1 cellular context compared by ENCODE assay signal in genomic region chr15:82262422-82263026, GRCh38.
TF ChIP-seq lines count a peak whose summit lies in the region.

TSS of gene EFL1 (minus strand) at chr15:82262734. CDS start at chr15:82261778, 956 bp downstream.
TSS of gene SAXO2 (plus strand) at chr15:82262818. CDS start at chr15:82262880, 62 bp downstream.

TF ChIP-seq in K562, 482 proteins besides CTCF, POLR2A, EP300 and RAD21 (continued from another document and continues in another):
- TF ChIP-seq RB1 (IDR thresholded peaks at IDR 0.05; ENCODE audit: low read depth), result peak; percentile 74
- peak; percentile 89 for TF ChIP-seq MXI1 (IDR thresholded peaks at IDR 0.05; ENCODE audit: low read depth, low read length)
- TF ChIP-seq JUND (IDR thresholded peaks at IDR 0.05; ENCODE audit: borderline replicate concordance, low read depth, low read length), result 0 out of 2 replicates have a peak, but pooled peaks have one; percentile 49
- no peak; the same call in 2 of the 3 replicates for TF ChIP-seq JUND (tag; IDR thresholded peaks at IDR 0.05; ENCODE audit: borderline replicate concordance, low read depth, low read length)
- no peak for TF ChIP-seq TCF15 (CRISPR knock-in tag; IDR thresholded peaks at IDR 0.05)
- no peak for TF ChIP-seq PTRF (tag; IDR thresholded peaks at IDR 0.05)
- 0 out of 2 replicates have a peak, but pooled peaks have one; percentile 45 for TF ChIP-seq RBM34 (IDR thresholded peaks at IDR 0.05; ENCODE audit: borderline replicate concordance, insufficient read depth, low read length)
- peak; percentile 89; the same call in 1 of the 2 replicates for TF ChIP-seq KLF13 (tag; IDR thresholded peaks at IDR 0.05; ENCODE audit: borderline replicate concordance, low read depth)
- TF ChIP-seq HIVEP1 (CRISPR knock-in tag; IDR thresholded peaks at IDR 0.05), result no peak
- peak; percentile 52; the same call in 1 of the 2 replicates for TF ChIP-seq POLR2AphosphoS5 (IDR thresholded peaks at IDR 0.05; ENCODE audit: control insufficient read depth, insufficient read depth, low read depth, low read length)
- TF ChIP-seq MNT (conservative IDR thresholded peaks at IDR 0.05), result peak; percentile 64 to 84
- TF ChIP-seq ETS1 (conservative IDR thresholded peaks at IDR 0.05; ENCODE audit: control insufficient read depth, low read depth, low read length), result peak; percentile 74; the same call in 1 of the 2 replicates
- peak; percentile 97 for TF ChIP-seq NR2C1 (IDR thresholded peaks at IDR 0.05)
- peak; percentile 98 for TF ChIP-seq NR2C1 (tag; IDR thresholded peaks at IDR 0.05)
- TF ChIP-seq REST (CRISPR knock-in tag; IDR thresholded peaks at IDR 0.05; ENCODE audit: low read depth), result no peak
- TF ChIP-seq ZBTB40 (IDR thresholded peaks at IDR 0.05), result peak; percentile 74
- no peak for TF ChIP-seq ZBTB40 (CRISPR knock-in tag; IDR thresholded peaks at IDR 0.05)
- TF ChIP-seq KDM2B (CRISPR knock-in tag; IDR thresholded peaks at IDR 0.05), result 0 out of 2 replicates have a peak, but pooled peaks have one; percentile 31
- TF ChIP-seq ZFX (CRISPR knock-in tag; IDR thresholded peaks at IDR 0.05), result peak; percentile 75
- peak; percentile 69 for TF ChIP-seq SAP30 (IDR thresholded peaks at IDR 0.05; ENCODE audit: borderline replicate concordance, insufficient read depth, low read depth, low read length, poor library complexity, severe bottlenecking)
- peak; percentile 60 for TF ChIP-seq KDM5B (IDR thresholded peaks at IDR 0.05; ENCODE audit: insufficient replicate concordance, low read depth, low read length)
- no peak for TF ChIP-seq MAFG (tag; conservative IDR thresholded peaks at IDR 0.05)
- peak; percentile 80; the same call in 1 of the 2 replicates for TF ChIP-seq PHF8 (IDR thresholded peaks at IDR 0.05; ENCODE audit: borderline replicate concordance, low read length)
- peak; percentile 51; the same call in 1 of the 2 replicates for TF ChIP-seq ZBTB7A (IDR thresholded peaks at IDR 0.05; ENCODE audit: borderline replicate concordance, control insufficient read depth, low read depth, low read length)
- TF ChIP-seq SP1 (CRISPR knock-in tag; IDR thresholded peaks at IDR 0.05), result peak; percentile 74
- 0 out of 4 replicates have a peak, but pooled peaks of 1 of the 2 experiments have one; percentile 26 for TF ChIP-seq NONO (IDR thresholded peaks at IDR 0.05; ENCODE audit: low read depth in 2 of 2, low read length in 1 of 2)
- TF ChIP-seq ESRRA (IDR thresholded peaks at IDR 0.05; ENCODE audit: borderline replicate concordance, low read depth), result 0 out of 2 replicates have a peak, but pooled peaks have one; percentile 21
- peak; percentile 91 to 97; a peak in 3 of 4 replicates for TF ChIP-seq UBTF (IDR thresholded peaks at IDR 0.05; ENCODE audit: borderline replicate concordance in 1 of 2, low read depth in 2 of 2, low read length in 2 of 2)
- TF ChIP-seq KDM1A (IDR thresholded peaks at IDR 0.05), result no peak
- peak; percentile 46 for TF ChIP-seq CCNT2 (IDR thresholded peaks at IDR 0.05; ENCODE audit: borderline replicate concordance, extremely low read depth, insufficient read length, low read depth, low read length)
- peak in 1 of 2 experiments; percentile 65; a peak in 1 of 4 replicates for TF ChIP-seq HDAC1 (IDR thresholded peaks at IDR 0.05)
- TF ChIP-seq NFIC (IDR thresholded peaks at IDR 0.05), result 0 out of 2 replicates have a peak, but pooled peaks have one; percentile 21
- peak; percentile 26; the same call in 1 of the 2 replicates for TF ChIP-seq PBX2 (CRISPR knock-in tag; IDR thresholded peaks at IDR 0.05; ENCODE audit: low read depth)
- TF ChIP-seq PBX2 (tag; conservative IDR thresholded peaks at IDR 0.05; ENCODE audit: low read depth), result no peak
- TF ChIP-seq NRF1 (conservative IDR thresholded peaks at IDR 0.05 in 1 of 2, IDR thresholded peaks at IDR 0.05 in 1 of 2), result peak; percentile 67 to 74
